ENCODE assay signal across 21 cellular contexts in the genomic region with DNA sequence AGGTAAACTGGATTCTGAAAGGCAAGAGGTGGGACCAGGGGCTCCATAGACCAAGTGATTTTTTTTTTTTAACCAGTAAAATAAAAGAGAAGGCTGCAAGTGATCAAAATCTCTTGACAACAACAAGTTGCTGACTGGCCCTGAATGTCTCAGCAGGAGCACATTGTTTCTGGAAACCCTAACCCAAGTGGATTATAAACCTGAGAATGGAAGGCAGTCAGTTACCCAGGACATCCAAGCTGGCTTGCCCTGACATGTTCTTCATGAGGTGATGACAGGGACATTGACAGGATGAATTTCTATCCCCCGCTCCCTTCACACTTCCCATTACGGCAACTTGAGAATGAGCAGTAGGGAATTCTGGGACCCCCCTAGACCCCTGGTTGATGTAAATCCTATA. TPM values are rescaled to one million over a fixed set of nuclear protein-coding genes. Genes with fewer than 3 reads are reported as not detected.
DNase-seq lines count a peak whose midpoint lies in the region; ATAC-seq, FAIRE-seq and TF ChIP-seq lines count a peak whose summit lies in the region.
"Had no signal": no experiment of that assay in that cellular context is flagged by ENCODE, and none has a peak within 500 bp of the region (broad histone marks: within the 10 kb centered on the region; RNA-seq: fewer than 3 reads in every experiment).

No MANE protein-coding gene starts in this region.

- H2AFZ ChIP-seq in keratinocyte (ENCODE audit: control insufficient read depth, low read length) = peak overlapping the region; percentile 27
- H2AFZ ChIP-seq in Karpas-422 (ENCODE audit: low read length) = no peak overlapping the region

- peaks cover 0 to 6% (median 3%) of the 10 kb centered on the region in 7 donors for H3K9me3 Mint-ChIP-seq in CD4-positive, CD25-positive, alpha-beta regulatory T cell
- H3K9me3 Mint-ChIP-seq: memory B cell had no signal

- in situ Hi-C loops in HAP-1 (cut with MboI; ENCODE audit: low sequenced_read_pairs) = loop anchor here (25.0 kb wide), 1 partner anchor 123 kb away; no protein-coding TSS in a partner anchor

- no peaks in the 10 kb centered on the region for H3K9me2 ChIP-seq in Karpas-422 (replicated peaks; ENCODE audit: insufficient read depth, low read length)
- H3K9me2 ChIP-seq: SK-N-SH had no signal

- no peaks in the 10 kb centered on the region for H3K79me2 ChIP-seq in keratinocyte (ENCODE audit: control insufficient read depth, insufficient read depth, low read length)
- H3K79me2 ChIP-seq in Karpas-422 (ENCODE audit: low read length) = peaks cover 35% of the 10 kb centered on the region

- H3K4me3 ChIP-seq in CD4-positive, CD25-positive, alpha-beta regulatory T cell (ENCODE audit: low read depth, low read length) = no peak overlapping the region
- H3K4me3 ChIP-seq in HAP-1 (no peak overlapping the region), keratinocyte (ENCODE audit: control insufficient read depth in 2 of 3, extremely low read depth in 1 of 3, insufficient read depth in 2 of 3, low read depth in 1 of 3, low read length in 3 of 3) (no peak overlapping the region), Karpas-422 (ENCODE audit: low read length) (no peak overlapping the region), lower leg skin (ENCODE audit: low read depth, poor library complexity, severe bottlenecking) (no peak overlapping the region)
- H3K4me3 ChIP-seq: GM12878, right lobe of liver had no signal

- dilution Hi-C loops in keratinocyte (cut with MboI; ENCODE audit: extremely low pct_ligation_motif_present, low sequenced_read_pairs) = loop anchor here (25.0 kb wide), 1 partner anchor 123 kb away; no protein-coding TSS in a partner anchor

- peaks cover 27% of the 10 kb centered on the region for H3K4me1 ChIP-seq in CD4-positive, CD25-positive, alpha-beta regulatory T cell (ENCODE audit: control insufficient read depth, insufficient read depth, low read length, poor library complexity, severe bottlenecking)
- H3K4me1 ChIP-seq in HAP-1 (peaks cover 47% of the 10 kb centered on the region), keratinocyte (ENCODE audit: control insufficient read depth, extremely low read depth, insufficient read depth, low read length) (peaks cover 12% of the 10 kb centered on the region), Karpas-422 (ENCODE audit: low read length) (peaks cover 26% of the 10 kb centered on the region)
- H3K4me1 ChIP-seq: right lobe of liver had no signal

- TF ChIP-seq POLR2A in lower leg skin (IDR thresholded peaks at IDR 0.05) = no peak

- H3K36me3 ChIP-seq in CD4-positive, CD25-positive, alpha-beta regulatory T cell (ENCODE audit: control insufficient read depth, insufficient read depth, low read length) = peaks cover 26% of the 10 kb centered on the region
- H3K36me3 ChIP-seq in HAP-1 (replicated peaks) (no peaks in the 10 kb centered on the region), keratinocyte (ENCODE audit: control insufficient read depth in 2 of 2, extremely low read depth in 1 of 2, insufficient read depth in 2 of 2, low read length in 2 of 2) (no peaks in the 10 kb centered on the region), Karpas-422 (ENCODE audit: insufficient read depth, low read length) (0 out of 2 replicates have a peak, but pooled peaks cover 7% of the 10 kb centered on the region)

- ATAC-seq in CD4-positive, CD25-positive, alpha-beta regulatory T cell (ENCODE audit: low read depth in 2 of 2) = no peak
- ATAC-seq: GM12878, HCT116, right lobe of liver had no signal

- intact Hi-C loops in lower leg skin (cut with DNase I; ENCODE audit: low total_unique reads) = no loop called here

- H3K4me1 Mint-ChIP-seq in CD4-positive, CD25-positive, alpha-beta regulatory T cell = peaks cover 36 to 83% (median 73%) of the 10 kb centered on the region in 4 donors

- TF ChIP-seq CTCF in keratinocyte (optimal IDR thresholded peaks at IDR 0.05 in 1 of 3, IDR thresholded peaks at IDR 0.05 in 1 of 3, conservative IDR thresholded peaks at IDR 0.05 in 1 of 3; ENCODE audit: extremely low read depth in 1 of 3, insufficient read depth in 2 of 3, low read length in 3 of 3) (no peak), lower leg skin (IDR thresholded peaks at IDR 0.05) (no peak)

- H4K20me1 ChIP-seq in keratinocyte (ENCODE audit: control insufficient read depth, extremely low read depth, insufficient read depth, low read length) = no peaks in the 10 kb centered on the region
- no peaks in the 10 kb centered on the region for H4K20me1 ChIP-seq in Karpas-422 (ENCODE audit: insufficient read depth, low read depth, low read length)

- FAIRE-seq in keratinocyte (lab: Jason Lieb, UNC) = no peak
- FAIRE-seq: G401.6, GM12878 had no signal

- WGBS in lower leg skin, 2 donors = 94 to 100% methylated on average over 2 of the region's 2 CpGs

- H3K4me2 ChIP-seq in keratinocyte (ENCODE audit: control insufficient read depth, extremely low read depth, insufficient read depth, low read depth, low read length) (no peak overlapping the region), Karpas-422 (ENCODE audit: low read depth, low read length, poor library complexity, severe bottlenecking) (no peak overlapping the region)
- H3K4me2 ChIP-seq: SK-N-SH had no signal

- H3K36me3 Mint-ChIP-seq in CD4-positive, CD25-positive, alpha-beta regulatory T cell = peaks cover 26% of the 10 kb centered on the region

- peaks cover 0 to 5% of the 10 kb centered on the region in 2 experiments for H3K9me3 ChIP-seq in CD4-positive, CD25-positive, alpha-beta regulatory T cell (ENCODE audit: control insufficient read depth in 2 of 2, low read length in 2 of 2)
- H3K9me3 ChIP-seq in HAP-1 (no peaks in the 10 kb centered on the region), keratinocyte (ENCODE audit: control insufficient read depth, low read depth, low read length) (no peaks in the 10 kb centered on the region), Karpas-422 (ENCODE audit: low read length) (no peaks in the 10 kb centered on the region)
- H3K9me3 ChIP-seq: right lobe of liver, SK-N-SH had no signal

- no peaks in the 10 kb centered on the region for H3K9me1 ChIP-seq in keratinocyte (ENCODE audit: control insufficient read depth, extremely low read depth, insufficient read depth, low read length)

- DNase-seq in CD4-positive, CD25-positive, alpha-beta regulatory T cell = no peak
- peak; percentile 60 to 72 for DNase-seq in HAP-1 (ENCODE audit: low spot score in 2 of 2)
- DNase-seq in NCI-H748 (lab: John Stamatoyannopoulos, UW; ENCODE audit: unreplicated experiment) = peak; percentile 87
- DNase-seq in keratinocyte (ENCODE audit: low read depth, low spot score) = no peak
- DNase-seq in DMS53 (lab: John Stamatoyannopoulos, UW) = no peak
- DNase-seq in SIG-M5 (lab: John Stamatoyannopoulos, UW) = no peak
- DNase-seq in Karpas-422 = no peak
- DNase-seq in lower leg skin (ENCODE audit: low spot score in 2 of 2) = no peak
- DNase-seq: activated T-cell treated with anti-CD3 and anti-CD28 coated beads, Interleukin-2, amount 50 U/mL, for 24 hours; Caco-2; dermis blood vessel endothelial cell; right lobe of liver; SK-N-SH; stimulated activated CD4-positive, alpha-beta T cell treated with anti-CD3 and anti-CD28 coated beads, Interleukin-1b, Interleukin-23, amount 100 ng/mL, for 48 hours had no signal

- peak overlapping the region in 2 of 4 donors; percentile 13 to 16 for H3K4me3 Mint-ChIP-seq in CD4-positive, CD25-positive, alpha-beta regulatory T cell
- H3K4me3 Mint-ChIP-seq: activated naive CD8-positive, alpha-beta T cell; activated T-cell treated with anti-CD3 and anti-CD28 coated beads, Interleukin-2, amount 50 U/mL, for 24 hours; brain; memory B cell had no signal

- H3K27ac ChIP-seq in CD4-positive, CD25-positive, alpha-beta regulatory T cell (ENCODE audit: insufficient read depth, low read length, poor library complexity, severe bottlenecking) = no peak overlapping the region
- H3K27ac ChIP-seq in keratinocyte (ENCODE audit: control insufficient read depth, insufficient read depth, low read length) (no peak overlapping the region), Karpas-422 (ENCODE audit: low read length) (no peak overlapping the region)
- H3K27ac ChIP-seq: right lobe of liver had no signal

- H3K9ac ChIP-seq in keratinocyte (ENCODE audit: control insufficient read depth, extremely low read depth, insufficient read depth, low read length) (no peak overlapping the region), Karpas-422 (ENCODE audit: low read length) (no peak overlapping the region)
- H3K9ac ChIP-seq: SK-N-SH had no signal

- peaks cover 4% of the 10 kb centered on the region for H3K27me3 Mint-ChIP-seq in CD4-positive, CD25-positive, alpha-beta regulatory T cell
- H3K27me3 Mint-ChIP-seq: activated naive CD8-positive, alpha-beta T cell; activated T-cell treated with anti-CD3 and anti-CD28 coated beads, Interleukin-2, amount 50 U/mL, for 24 hours; memory B cell had no signal

- H3K27ac Mint-ChIP-seq in CD4-positive, CD25-positive, alpha-beta regulatory T cell = peak overlapping the region in 2 of 3 donors; percentile 46 to 84
- H3K27ac Mint-ChIP-seq: activated naive CD8-positive, alpha-beta T cell; activated T-cell treated with anti-CD3 and anti-CD28 coated beads, Interleukin-2, amount 50 U/mL, for 24 hours; memory B cell had no signal

- H3K27me3 ChIP-seq in CD4-positive, CD25-positive, alpha-beta regulatory T cell (ENCODE audit: control insufficient read depth, insufficient read depth, low read length) = no peaks in the 10 kb centered on the region
- H3K27me3 ChIP-seq in HAP-1 (ENCODE audit: low read depth) = no peaks in the 10 kb centered on the region
- no peaks in the 10 kb centered on the region for H3K27me3 ChIP-seq in keratinocyte (ENCODE audit: control insufficient read depth, extremely low read depth, insufficient read depth, low read length)
- H3K27me3 ChIP-seq in Karpas-422 (ENCODE audit: low read length) = no peaks in the 10 kb centered on the region
- H3K27me3 ChIP-seq: right lobe of liver had no signal

RNA-seq across cellular contexts. Expression of a gene that starts 49.6 kb away (rescaled TPM):
- total RNA-seq in CD4-positive, CD25-positive, alpha-beta regulatory T cell = 364 TPM
- polyA plus RNA-seq in CD4-positive, CD25-positive, alpha-beta regulatory T cell = 100 to 1,000 TPM; 320 to 435 (median 407) TPM
- 0.01 to 0.07 TPM (median 0.01 TPM) in 3 replicates for polyA plus RNA-seq in keratinocyte
- 0.29 TPM for polyA plus RNA-seq in keratinocyte (2011; ENCODE audit: low read depth)
- polyA plus RNA-seq in keratinocyte (2011; cell fraction: cytosol; rRNA removed) = 0.01 and 0.02 TPM in 2 replicates
- polyA plus RNA-seq in keratinocyte (2011; cell fraction: nucleus; rRNA removed) = 0.06 and 0.07 TPM in 2 replicates
- polyA plus RNA-seq in keratinocyte (2012; ENCODE audit: low replicate concordance) = 0.10 TPM in 1 of 2 replicates, not detected in the other
- polyA minus RNA-seq in keratinocyte = 0.10 TPM in 1 of 3 replicates, not detected in the others
- polyA minus RNA-seq in keratinocyte (2011; cell fraction: cytosol; rRNA and poly(A)+ RNA removed) = not detected
- not detected in 2 replicates for polyA minus RNA-seq in keratinocyte (2011; cell fraction: nucleus; rRNA and poly(A)+ RNA removed)
- 72.1 and 73.8 TPM in 2 replicates for total RNA-seq in Karpas-422 (2014; rRNA removed; shearing (Covaris generic); ENCODE audit: low replicate concordance)
- 10 to 100 TPM in 2 of 4 donors, 1 to 10 TPM in 2; 5.2 to 21.3 (median 8.6) TPM for total RNA-seq in lower leg skin
- total RNA-seq: glomerular endothelial cell had no signal

Comparison
In these comparisons a context has a peak if more than half of its experiments do, and no peak if none do; other contexts are left out.
1. DNase-seq: peak in HAP-1 (2 of 2) and NCI-H748 (single experiment); none in CD4-positive, CD25-positive, alpha-beta regulatory T cell (0 of 3), keratinocyte (single experiment), DMS53 (single experiment), SIG-M5 (single experiment), Karpas-422 (single experiment) and lower leg skin (0 of 2).